In genomic region chr12:42749239-42749638, GRCh38 we compare ENCODE assay signal across 20 cellular contexts.
"Had no signal": no experiment of that assay in that cellular context is flagged by ENCODE, and none has a peak within 500 bp of the region (broad histone marks: within the 10 kb centered on the region; RNA-seq: fewer than 3 reads in every experiment).

No MANE protein-coding gene starts in this region.

- H3K27ac ChIP-seq: colonic mucosa, epithelial cell of prostate, esophagus muscularis mucosa, foreskin keratinocyte, gastroesophageal sphincter, heart left ventricle, hepatocyte, left lung, lower lobe of right lung had no signal

- H3K4me1 ChIP-seq: colonic mucosa, left lung had no signal

- H3K4me3 ChIP-seq: colonic mucosa, esophagus muscularis mucosa, gastroesophageal sphincter, heart left ventricle, hepatocyte, left lung, lower lobe of right lung had no signal

- H3K79me2 ChIP-seq: hepatocyte had no signal

- DNase-seq: colonic mucosa; cortex of kidney; effector CD8-positive, alpha-beta T cell; effector memory CD8-positive, alpha-beta T cell; endodermal cell; foreskin keratinocyte; heart left ventricle; hypothalamus; immature natural killer cell; left cardiac atrium; left lung; left ventricle myocardium superior; lower lobe of right lung; mesenchymal stem cell; midbrain; naive thymus-derived CD4-positive, alpha-beta T cell had no signal

- H3K4me2 ChIP-seq: hepatocyte had no signal

- ATAC-seq: effector memory CD8-positive, alpha-beta T cell; foreskin keratinocyte; gastroesophageal sphincter; heart left ventricle; left cardiac atrium; left lung; left ventricle myocardium superior; lower lobe of right lung; naive thymus-derived CD4-positive, alpha-beta T cell had no signal

- H3K9me3 ChIP-seq: colonic mucosa had no signal

- H3K27me3 ChIP-seq: colonic mucosa, esophagus muscularis mucosa, foreskin keratinocyte, gastroesophageal sphincter, heart left ventricle, hepatocyte, left lung had no signal

- H2AFZ ChIP-seq: hepatocyte had no signal

- H3K36me3 ChIP-seq: colonic mucosa, esophagus muscularis mucosa, gastroesophageal sphincter, heart left ventricle, left lung, lower lobe of right lung had no signal
